ENCODE assay signal across 18 cellular contexts in the genomic region with DNA sequence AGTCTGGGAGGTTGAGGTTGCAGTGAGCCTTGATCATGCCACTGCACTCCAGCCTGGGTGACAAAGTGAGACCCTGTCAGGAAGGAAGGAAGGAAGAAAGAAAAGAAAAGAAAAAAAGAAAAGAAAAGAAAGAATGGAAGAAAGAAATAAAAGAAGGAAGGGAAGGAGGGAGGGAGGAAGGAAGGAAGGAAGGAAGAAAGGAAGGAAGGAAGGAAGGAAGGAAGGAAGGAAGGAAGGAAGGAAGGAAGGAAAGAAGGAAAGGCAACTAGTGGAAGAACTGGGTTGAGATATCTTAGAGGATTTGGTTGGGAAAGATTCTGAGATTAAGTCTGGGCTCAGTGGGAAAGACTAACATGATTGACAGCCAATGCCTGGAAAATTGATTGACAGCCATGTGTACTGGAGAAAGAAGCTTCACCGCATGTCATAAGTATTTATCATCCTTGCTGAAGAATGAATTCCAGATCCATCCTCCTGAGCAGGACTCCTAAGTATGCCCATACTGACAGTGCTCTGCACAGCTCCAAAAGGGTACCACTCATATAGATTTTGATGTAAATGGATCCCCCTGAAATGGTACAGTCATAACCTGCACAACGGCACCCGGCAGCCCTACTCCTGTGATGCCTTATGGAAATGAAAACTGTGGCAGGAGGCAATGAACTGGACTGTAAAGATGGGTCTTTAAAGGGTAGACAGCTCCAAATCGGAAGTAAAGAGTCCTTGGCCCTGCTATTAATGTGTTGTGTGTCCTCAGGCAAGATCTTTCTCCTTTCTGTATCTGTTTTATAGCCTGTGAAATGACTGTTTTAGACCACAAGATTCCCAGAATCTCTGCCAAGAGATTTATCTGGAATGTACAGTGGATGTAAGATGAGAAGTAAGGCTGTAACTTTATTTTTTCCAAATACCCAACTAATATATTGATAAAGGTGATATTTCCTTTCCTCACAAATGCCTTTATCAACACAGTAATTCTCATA. TPM values are rescaled to one million over a fixed set of nuclear protein-coding genes. Genes with fewer than 3 reads are reported as not detected.
DNase-seq lines count a peak whose midpoint lies in the region; ATAC-seq, FAIRE-seq and TF ChIP-seq lines count a peak whose summit lies in the region.
"Had no signal": no experiment of that assay in that cellular context is flagged by ENCODE, and none has a peak within 500 bp of the region (broad histone marks: within the 10 kb centered on the region; RNA-seq: fewer than 3 reads in every experiment).

No MANE protein-coding gene starts in this region.

- no peaks in the 10 kb centered on the region for H3K79me2 ChIP-seq in hepatocyte

- DNase-seq in AG08395 (ENCODE audit: low spot score): peak; percentile 52
- peak; percentile 69 for DNase-seq in HTR-8/SVneo (ENCODE audit: insufficient read length, low spot score)
- peak; percentile 50 for DNase-seq in astrocyte of the cerebellum (ENCODE audit: low read depth)
- DNase-seq in hepatocyte (ENCODE audit: low spot score): no peak
- DNase-seq in GM12892 (ENCODE audit: insufficient read length): no peak
- no peak for DNase-seq in activated CD4-positive, alpha-beta T cell treated with anti-CD3 and anti-CD28 coated beads for 1 hour
- no peak for DNase-seq in GM20000 (ENCODE audit: low spot score)
- DNase-seq: activated B cell treated with CpG ODN at 0.5 μM for 24 hours; amygdala; cortex of kidney; NCI-H1930; NCI-H526; pancreas; stimulated activated naive CD8-positive, alpha-beta T cell treated with anti-CD3 and anti-CD28 coated beads, Interleukin-15, amount 100 ng/mL, for 72 hours had no signal

- H3K9me2 ChIP-seq in hepatocyte (replicated peaks; ENCODE audit: insufficient read depth): no peaks in the 10 kb centered on the region

- H3K27me3 ChIP-seq in hepatocyte: peaks cover 7% of the 10 kb centered on the region
- H3K27me3 ChIP-seq: pancreas had no signal

- TF ChIP-seq CTCF in astrocyte of the cerebellum (IDR thresholded peaks at IDR 0.05; ENCODE audit: low read depth, low read length, missing control alignments) (no peak), hepatocyte (IDR thresholded peaks at IDR 0.05; ENCODE audit: poor library complexity) (no peak), GM20000 (IDR thresholded peaks at IDR 0.05; ENCODE audit: extremely low read depth, missing control alignments) (no peak)

- no peak overlapping the region for H2AFZ ChIP-seq in hepatocyte

- TF ChIP-seq POLR2A in GM12892 (IDR thresholded peaks at IDR 0.05; ENCODE audit: low read depth, low read length): no peak

- H3K4me2 ChIP-seq in hepatocyte: peak overlapping the region; percentile 20

- peaks cover 4% of the 10 kb centered on the region for H3K4me1 ChIP-seq in hepatocyte (ENCODE audit: insufficient read depth)
- H3K4me1 ChIP-seq: pancreas had no signal

- FAIRE-seq in HTR-8/SVneo (lab: Jason Lieb, UNC): peak; percentile 42
- FAIRE-seq in GM12892 (lab: Jason Lieb, UNC): no peak
- FAIRE-seq: pancreas had no signal

- ATAC-seq in HG03045 (IDR thresholded peaks at IDR 0.05; ENCODE audit: unreplicated experiment): no peak
- ATAC-seq: activated T-helper 17 cell treated with anti-CD3 and anti-CD28 coated beads, Interleukin-2, amount 50 U/mL, for 72 hours; pancreas; stimulated activated naive CD8-positive, alpha-beta T cell treated with anti-CD3 and anti-CD28 coated beads, Interleukin-15, amount 100 ng/mL, for 72 hours had no signal

- no peaks in the 10 kb centered on the region for H3K9me3 ChIP-seq in hepatocyte (ENCODE audit: low read depth)
- H3K9me3 ChIP-seq: pancreas had no signal

- no peak overlapping the region for H3K4me3 ChIP-seq in astrocyte of the cerebellum (ENCODE audit: low read depth, low read length)
- no peak overlapping the region for H3K4me3 ChIP-seq in hepatocyte
- H3K4me3 ChIP-seq: pancreas had no signal

- H4K20me1 ChIP-seq in hepatocyte (ENCODE audit: insufficient read depth, poor library complexity, severe bottlenecking): no peaks in the 10 kb centered on the region

- no peaks in the 10 kb centered on the region for H3K36me3 ChIP-seq in hepatocyte (replicated peaks; ENCODE audit: insufficient read depth, low read depth)
- H3K36me3 ChIP-seq: pancreas had no signal

- 50% methylated on average over 4 of the region's 4 CpGs for WGBS in hepatocyte (ENCODE audit: low lambda C conversion rate, missing lambda C conversion rate)

- in situ Hi-C loops in astrocyte of the cerebellum (cut with HindIII; ENCODE audit: low sequenced_read_pairs): loop anchor here (25.0 kb wide), 1 partner anchor 462 kb away; no protein-coding TSS in a partner anchor

- H3K27ac ChIP-seq in hepatocyte: no peak overlapping the region
- H3K27ac ChIP-seq: pancreas had no signal

RNA-seq across cellular contexts. Expression of a gene that starts 16.9 kb away (rescaled TPM):
- 2.0 and 2.6 TPM in 2 replicates for total RNA-seq in hepatocyte
- polyA plus RNA-seq in hepatocyte: 3.5 and 3.8 TPM in 2 replicates
- polyA plus RNA-seq in GM12892 (2012; ENCODE audit: missing spikeins): not detected
- total RNA-seq: activated CD8-positive, alpha-beta memory T cell treated with anti-CD3 and anti-CD28 coated beads for 36 hours; activated T-helper 17 cell treated with anti-CD3 and anti-CD28 coated beads, Interleukin-2, amount 50 U/mL, for 72 hours; T-helper 1 cell treated with Interleukin-12 subunit alpha and Interleukin-12 subunit beta and Interleukin-4 antibody, amounts not matched to agents 30 ng/mL and 1 ng/mL, for 36 hours had no signal

Comparison
In these comparisons a context has a peak if more than half of its experiments do, and no peak if none do; other contexts are left out.
1. DNase-seq: peak in AG08395 (single experiment), HTR-8/SVneo (single experiment) and astrocyte of the cerebellum (single experiment); none in hepatocyte (single experiment), GM12892 (single experiment), activated CD4-positive, alpha-beta T cell treated with anti-CD3 and anti-CD28 coated beads for 1 hour (single experiment) and GM20000 (single experiment).